11 cellular contexts compared by ENCODE assay signal in genomic region chr19:4495471-4495870, GRCh38. TPM values are rescaled to one million over a fixed set of nuclear protein-coding genes. Genes with fewer than 3 reads are reported as not detected.
DNase-seq lines count a peak whose midpoint lies in the region; ATAC-seq and TF ChIP-seq lines count a peak whose summit lies in the region.
"Had no signal": no experiment of that assay in that cellular context is flagged by ENCODE, and none has a peak within 500 bp of the region (broad histone marks: within the 10 kb centered on the region; RNA-seq: fewer than 3 reads in every experiment).

No MANE protein-coding gene starts in this region.

- H3K27ac Mint-ChIP-seq in neural progenitor cell: no peak overlapping the region

- H3K36me3 ChIP-seq in Panc1 (ENCODE audit: control insufficient read depth, insufficient read depth, low read length): no peaks in the 10 kb centered on the region
- peaks cover 0 to 87% of the 10 kb centered on the region in 2 donors for H3K36me3 ChIP-seq in left lung
- no peaks in the 10 kb centered on the region for H3K36me3 ChIP-seq in neural progenitor cell

- H3K36me3 Mint-ChIP-seq in neural progenitor cell: peaks cover 4% of the 10 kb centered on the region

- no peaks in the 10 kb centered on the region for H3K4me1 ChIP-seq in Panc1 (ENCODE audit: control insufficient read depth, insufficient read depth, low read length)
- H3K4me1 ChIP-seq in left lung: no peaks in the 10 kb centered on the region
- H3K4me1 ChIP-seq in neural progenitor cell: no peaks in the 10 kb centered on the region

- in situ Hi-C loops in Panc1 (cut with HindIII; ENCODE audit: low pct_unique_long_range_greater_than_20kb, low sequenced_read_pairs): no loop called here

- TF ChIP-seq CTCF in GM12864 (IDR thresholded peaks at IDR 0.05; ENCODE audit: low read depth, low read length, missing control alignments) (peak; percentile 83), Panc1 (IDR thresholded peaks at IDR 0.05) (no peak; the same call in 1 of the 2 replicates), left lung (IDR thresholded peaks at IDR 0.05) (no peak), neural progenitor cell (IDR thresholded peaks at IDR 0.05) (no peak)

- H4K20me1 ChIP-seq in neural progenitor cell (ENCODE audit: low read depth): peaks cover 3% of the 10 kb centered on the region

- no peaks in the 10 kb centered on the region for H3K9me3 ChIP-seq in Panc1 (ENCODE audit: control insufficient read depth, insufficient read depth, low read depth, low read length)
- no peaks in the 10 kb centered on the region for H3K9me3 ChIP-seq in left lung
- no peaks in the 10 kb centered on the region for H3K9me3 ChIP-seq in neural progenitor cell (ENCODE audit: low read depth)

- no peak overlapping the region for H3K4me3 ChIP-seq in GM12864 (ENCODE audit: low read depth, low read length)
- H3K4me3 ChIP-seq in Panc1 (ENCODE audit: low read depth in 2 of 2, low read length in 2 of 2): no peak overlapping the region
- no peak overlapping the region for H3K4me3 ChIP-seq in left lung
- no peak overlapping the region for H3K4me3 ChIP-seq in neural progenitor cell

- H3K9ac ChIP-seq in neural progenitor cell: no peak overlapping the region

- H2AFZ ChIP-seq in neural progenitor cell (replicated peaks): no peak overlapping the region

- peak; percentile 70 for ATAC-seq in Panc1
- peak; percentile 13 for ATAC-seq in left lung
- no peak for ATAC-seq in GM21737 (IDR thresholded peaks at IDR 0.05; ENCODE audit: unreplicated experiment)

- H3F3A ChIP-seq in neural progenitor cell (ENCODE audit: low read depth): peaks cover 4% of the 10 kb centered on the region

- H3K79me2 ChIP-seq in neural progenitor cell (ENCODE audit: low read depth): no peaks in the 10 kb centered on the region

- no peaks in the 10 kb centered on the region for H3K4me1 Mint-ChIP-seq in neural progenitor cell

- no TSS peak for BruUV-seq in Panc1 (replicated peaks; lab: Mats Ljungman, UMichigan)

- H3K27me3 ChIP-seq in Panc1 (ENCODE audit: control insufficient read depth, insufficient read depth, low read length) (no peaks in the 10 kb centered on the region), left lung (no peaks in the 10 kb centered on the region), neural progenitor cell (no peaks in the 10 kb centered on the region)

- H3K27me3 Mint-ChIP-seq in neural progenitor cell (ENCODE audit: insufficient read depth, low read depth): peaks cover 3% of the 10 kb centered on the region

- DNase-seq in GM12864 (ENCODE audit: low read depth): no peak
- no peak for DNase-seq in Panc1 (ENCODE audit: low read depth, low spot score)
- no peak for DNase-seq in left lung
- DNase-seq in neural progenitor cell (ENCODE audit: low spot score): no peak
- DNase-seq in NCI-H748 (lab: John Stamatoyannopoulos, UW; ENCODE audit: unreplicated experiment): no peak
- DNase-seq: amniotic stem cell; NCI-H1417; stimulated activated CD8-positive, alpha-beta memory T cell treated with anti-CD3 and anti-CD28 coated beads, Interleukin-4, amount 100 ng/mL, for 48 hours had no signal

- H3K9me3 Mint-ChIP-seq in neural progenitor cell: no peaks in the 10 kb centered on the region

- no peak overlapping the region for H3K27ac ChIP-seq in Panc1 (ENCODE audit: low read length)
- H3K27ac ChIP-seq in left lung: no peak overlapping the region
- no peak overlapping the region for H3K27ac ChIP-seq in neural progenitor cell
- H3K27ac ChIP-seq: HL-60 had no signal

- intact Hi-C loops in Panc1 (cut with micrococcal nuclease; ENCODE audit: unreplicated experiment) (no loop called here), left lung (cut with DNase I) (no loop called here)

- no peak overlapping the region for H3K4me3 Mint-ChIP-seq in neural progenitor cell

- H3K4me2 ChIP-seq in neural progenitor cell: no peak overlapping the region

- CTCF ChIA-PET in Panc1 (lab: Charles Lee): no interaction called here

- POLR2A ChIA-PET in Panc1 (lab: Charles Lee): no interaction called here

RNA-seq across cellular contexts. Expression of gene PLIN4, which starts 22.8 kb away (rescaled TPM):
- total RNA-seq in Panc1 (2021; ENCODE audit: unreplicated experiment) (10.2 TPM), left lung (1 to 10 TPM; 1.2 to 4.0 TPM), neural progenitor cell (ENCODE audit: low replicate concordance) (0.15 TPM in 1 of 2 replicates, not detected in the other)
- 19.9 TPM for polyA plus RNA-seq in Panc1 (2012; ENCODE audit: insufficient read length)
- total RNA-seq: T-helper 2 cell treated with Interferon-gamma antibody and Interleukin-4, amounts not matched to agents 100 ng/mL and 5 ng/mL, for 36 hours had no signal

RNA-seq across cellular contexts. Expression of gene HDGFL2, which starts 23.4 kb away (rescaled TPM):
- total RNA-seq in Panc1 (2021; ENCODE audit: unreplicated experiment) (56.9 TPM), left lung (10 to 100 TPM; 30.9 to 36.6 TPM), neural progenitor cell (ENCODE audit: low replicate concordance) (36.0 and 166 TPM in 2 replicates)
- polyA plus RNA-seq in Panc1 (2012; ENCODE audit: insufficient read length): 112 TPM

RNA-seq across cellular contexts. Expression of gene UBXN6, which starts 37.9 kb away (rescaled TPM):
- 55.6 TPM for total RNA-seq in Panc1 (2021; ENCODE audit: unreplicated experiment)
- polyA plus RNA-seq in Panc1 (2012; ENCODE audit: insufficient read length): 76.3 TPM
- total RNA-seq in left lung: 10 to 100 TPM; 86.0 to 89.5 TPM
- total RNA-seq in neural progenitor cell (ENCODE audit: low replicate concordance): 24.9 and 42.7 TPM in 2 replicates

RNA-seq across cellular contexts. Expression of gene PLIN5, which starts 39.6 kb away (rescaled TPM):
- total RNA-seq in Panc1 (2021; ENCODE audit: unreplicated experiment): 0.64 TPM
- 0.84 TPM for polyA plus RNA-seq in Panc1 (2012; ENCODE audit: insufficient read length)
- total RNA-seq in left lung: 10 to 100 TPM in 1 of 2 donors, 1 to 10 TPM in 1; 8.4 to 15.9 TPM
- 1.2 and 5.1 TPM in 2 replicates for total RNA-seq in neural progenitor cell (ENCODE audit: low replicate concordance)
- total RNA-seq: T-helper 2 cell treated with Interferon-gamma antibody and Interleukin-4, amounts not matched to agents 100 ng/mL and 5 ng/mL, for 36 hours had no signal

RNA-seq across cellular contexts. Expression of gene LRG1, which starts 44.4 kb away (rescaled TPM):
- total RNA-seq in Panc1 (2021; ENCODE audit: unreplicated experiment) (0.08 TPM), left lung (10 to 100 TPM; 11.2 to 17.9 TPM), neural progenitor cell (ENCODE audit: low replicate concordance) (0.19 TPM in 1 of 2 replicates, not detected in the other)
- 0.11 TPM for polyA plus RNA-seq in Panc1 (2012; ENCODE audit: insufficient read length)
